ENCODE assay signal across 9 cellular contexts in the genomic region with DNA sequence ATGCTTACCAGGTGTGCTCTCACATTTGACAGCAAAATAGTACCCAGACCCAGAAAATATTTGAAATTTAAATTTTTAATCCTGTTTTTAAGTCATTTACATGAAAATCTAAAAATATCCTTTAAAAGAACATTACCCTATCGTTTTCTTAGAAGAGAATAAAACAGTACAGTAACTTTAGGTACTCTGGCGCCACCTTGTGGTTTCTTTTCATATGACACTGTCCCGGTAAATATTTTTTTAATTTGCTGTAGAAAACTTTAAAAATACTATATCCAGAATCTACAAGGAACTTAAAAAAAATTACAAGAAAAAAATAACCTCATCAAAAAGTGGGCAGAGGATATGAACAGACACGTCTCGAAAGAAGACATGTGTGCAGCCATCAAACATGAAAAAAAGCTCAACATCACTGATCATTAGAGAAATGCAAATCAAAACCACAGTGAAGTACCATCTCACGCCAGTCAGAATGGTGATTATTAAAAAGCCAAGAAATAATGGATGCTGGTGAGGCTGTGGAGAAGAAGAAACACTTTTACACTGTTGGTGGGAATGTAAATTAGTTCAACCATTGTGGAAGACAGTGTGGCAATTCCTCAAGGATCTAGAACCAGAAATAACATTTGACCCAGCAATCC.
A peak's percentile ranks its signal among the peaks of the same experiment; 100 is the strongest.
DNase-seq lines count a peak whose midpoint lies in the region; ATAC-seq and TF ChIP-seq lines count a peak whose summit lies in the region.
"Had no signal": no experiment of that assay in that cellular context is flagged by ENCODE, and none has a peak within 500 bp of the region (broad histone marks: within the 10 kb centered on the region; RNA-seq: fewer than 3 reads in every experiment).

No MANE protein-coding gene starts in this region.

- H3K36me3 ChIP-seq in BE2C, result no peaks in the 10 kb centered on the region
- no peaks in the 10 kb centered on the region for H3K36me3 ChIP-seq in SJSA1

- no peaks in the 10 kb centered on the region for H3K36me3 Mint-ChIP-seq in activated naive CD8-positive, alpha-beta T cell treated with anti-CD3 and anti-CD28 coated beads, Interleukin-2, amount 10 ng/mL, durations not matched to agents 7 days and 5 days

- POLR2A ChIA-PET in activated naive CD8-positive, alpha-beta T cell treated with anti-CD3 and anti-CD28 coated beads, Interleukin-2, amount 10 ng/mL, durations not matched to agents 7 days and 5 days (lab: Charles Lee), result no interaction called here

- peaks cover 15% of the 10 kb centered on the region for H3K27me3 Mint-ChIP-seq in activated naive CD8-positive, alpha-beta T cell treated with anti-CD3 and anti-CD28 coated beads, Interleukin-2, amount 10 ng/mL, durations not matched to agents 7 days and 5 days

- H3K9me3 ChIP-seq in BE2C (no peaks in the 10 kb centered on the region), SJSA1 (replicated peaks) (no peaks in the 10 kb centered on the region)

- no peak overlapping the region for H3K4me3 ChIP-seq in BE2C (ENCODE audit: low read depth, low read length)
- H3K4me3 ChIP-seq in HL-60 (replicated peaks; ENCODE audit: insufficient read depth, low read length), result no peak overlapping the region
- no peak overlapping the region for H3K4me3 ChIP-seq in SJSA1

- H3K27ac ChIP-seq in HL-60 (replicated peaks) (no peak overlapping the region), SJSA1 (no peak overlapping the region)

- no peaks in the 10 kb centered on the region; the same call in 1 of the 2 replicates for H3K27me3 ChIP-seq in BE2C
- H3K27me3 ChIP-seq in HL-60 (ENCODE audit: insufficient read depth, poor library complexity, severe bottlenecking), result no peaks in the 10 kb centered on the region
- peaks cover 6% of the 10 kb centered on the region; the same call in 1 of the 2 replicates for H3K27me3 ChIP-seq in SJSA1 (replicated peaks)

- ATAC-seq in GM19023 (IDR thresholded peaks at IDR 0.05; ENCODE audit: unreplicated experiment), result peak; percentile 61
- ATAC-seq in activated naive CD8-positive, alpha-beta T cell treated with anti-CD3 and anti-CD28 coated beads, Interleukin-2, amount 10 ng/mL, durations not matched to agents 7 days and 5 days (ENCODE audit: low read depth), result no peak

- H3K4me1 Mint-ChIP-seq in activated naive CD8-positive, alpha-beta T cell treated with anti-CD3 and anti-CD28 coated beads, Interleukin-2, amount 10 ng/mL, durations not matched to agents 7 days and 5 days, result no peaks in the 10 kb centered on the region

- H3K4me1 ChIP-seq in BE2C, result no peaks in the 10 kb centered on the region
- no peaks in the 10 kb centered on the region for H3K4me1 ChIP-seq in SJSA1 (replicated peaks)

- TF ChIP-seq CTCF in BE2C (IDR thresholded peaks at IDR 0.05; ENCODE audit: low read depth, low read length) (peak; percentile 68), HL-60 (IDR thresholded peaks at IDR 0.05; ENCODE audit: insufficient read depth, low read length) (peak; percentile 22)

- no peak overlapping the region for H3K27ac Mint-ChIP-seq in activated naive CD8-positive, alpha-beta T cell treated with anti-CD3 and anti-CD28 coated beads, Interleukin-2, amount 10 ng/mL, durations not matched to agents 7 days and 5 days
- H3K27ac Mint-ChIP-seq: stimulated activated naive CD8-positive, alpha-beta T cell treated with anti-CD3 and anti-CD28 coated beads, Interleukin-15, Interleukin-2, amounts not matched to agents 100 ng/mL and 50 ng/mL, for 24 hours had no signal

- H3K4me3 Mint-ChIP-seq in activated naive CD8-positive, alpha-beta T cell treated with anti-CD3 and anti-CD28 coated beads, Interleukin-2, amount 10 ng/mL, durations not matched to agents 7 days and 5 days, result no peak overlapping the region
- H3K4me3 Mint-ChIP-seq: stimulated activated naive CD8-positive, alpha-beta T cell treated with anti-CD3 and anti-CD28 coated beads, Interleukin-15, Interleukin-2, amounts not matched to agents 100 ng/mL and 50 ng/mL, for 24 hours had no signal

- no peaks in the 10 kb centered on the region for H3K9me3 Mint-ChIP-seq in activated naive CD8-positive, alpha-beta T cell treated with anti-CD3 and anti-CD28 coated beads, Interleukin-2, amount 10 ng/mL, durations not matched to agents 7 days and 5 days
- H3K9me3 Mint-ChIP-seq: stimulated activated naive CD8-positive, alpha-beta T cell treated with anti-CD3 and anti-CD28 coated beads, Interleukin-15, Interleukin-2, amounts not matched to agents 100 ng/mL and 50 ng/mL, for 24 hours had no signal

- peak; percentile 50 for DNase-seq in BE2C
- peak in 1 of 2 experiments; percentile 43 for DNase-seq in HL-60 (ENCODE audit: low read depth in 1 of 2, low spot score in 1 of 2)
- DNase-seq in SJSA1 (ENCODE audit: low read depth in 1 of 2, low spot score in 2 of 2), result peak; percentile 49 to 54
- DNase-seq in activated naive CD8-positive, alpha-beta T cell treated with anti-CD3 and anti-CD28 coated beads, Interleukin-2, amount 10 ng/mL, durations not matched to agents 7 days and 5 days, result peak; percentile 31
- DNase-seq in inferior parietal cortex (ENCODE audit: extremely low spot score), result peak; percentile 83
- peak; percentile 31 to 52 for DNase-seq in stimulated activated CD4-positive, alpha-beta T cell treated with anti-CD3 and anti-CD28 coated beads, Interleukin-1b, Interleukin-23, amount 100 ng/mL, for 4 hours (ENCODE audit: low read depth in 2 of 2)
- DNase-seq in GM19238 (ENCODE audit: insufficient read length, low spot score), result no peak
